ENCODE assay signal across 1 cellular context in genomic region chr20:31738729-31739549, GRCh38.
TF ChIP-seq lines count a peak whose summit lies in the region.

A gene with protein sequence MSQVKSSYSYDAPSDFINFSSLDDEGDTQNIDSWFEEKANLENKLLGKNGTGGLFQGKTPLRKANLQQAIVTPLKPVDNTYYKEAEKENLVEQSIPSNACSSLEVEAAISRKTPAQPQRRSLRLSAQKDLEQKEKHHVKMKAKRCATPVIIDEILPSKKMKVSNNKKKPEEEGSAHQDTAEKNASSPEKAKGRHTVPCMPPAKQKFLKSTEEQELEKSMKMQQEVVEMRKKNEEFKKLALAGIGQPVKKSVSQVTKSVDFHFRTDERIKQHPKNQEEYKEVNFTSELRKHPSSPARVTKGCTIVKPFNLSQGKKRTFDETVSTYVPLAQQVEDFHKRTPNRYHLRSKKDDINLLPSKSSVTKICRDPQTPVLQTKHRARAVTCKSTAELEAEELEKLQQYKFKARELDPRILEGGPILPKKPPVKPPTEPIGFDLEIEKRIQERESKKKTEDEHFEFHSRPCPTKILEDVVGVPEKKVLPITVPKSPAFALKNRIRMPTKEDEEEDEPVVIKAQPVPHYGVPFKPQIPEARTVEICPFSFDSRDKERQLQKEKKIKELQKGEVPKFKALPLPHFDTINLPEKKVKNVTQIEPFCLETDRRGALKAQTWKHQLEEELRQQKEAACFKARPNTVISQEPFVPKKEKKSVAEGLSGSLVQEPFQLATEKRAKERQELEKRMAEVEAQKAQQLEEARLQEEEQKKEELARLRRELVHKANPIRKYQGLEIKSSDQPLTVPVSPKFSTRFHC (plus strand): TSS chr20:31739290. CDS start chr20:31757477, 18,187 bp downstream.

TF ChIP-seq in HepG2, 621 proteins besides CTCF, POLR2A, EP300 and RAD21 (continued from another document and continues in another):
- no peak for TF ChIP-seq ZNF318 (CRISPR knock-in tag; IDR thresholded peaks at IDR 0.05)
- TF ChIP-seq NKX3-1 (CRISPR knock-in tag; IDR thresholded peaks at IDR 0.05): peak; percentile 94
- TF ChIP-seq, protein P1, sequence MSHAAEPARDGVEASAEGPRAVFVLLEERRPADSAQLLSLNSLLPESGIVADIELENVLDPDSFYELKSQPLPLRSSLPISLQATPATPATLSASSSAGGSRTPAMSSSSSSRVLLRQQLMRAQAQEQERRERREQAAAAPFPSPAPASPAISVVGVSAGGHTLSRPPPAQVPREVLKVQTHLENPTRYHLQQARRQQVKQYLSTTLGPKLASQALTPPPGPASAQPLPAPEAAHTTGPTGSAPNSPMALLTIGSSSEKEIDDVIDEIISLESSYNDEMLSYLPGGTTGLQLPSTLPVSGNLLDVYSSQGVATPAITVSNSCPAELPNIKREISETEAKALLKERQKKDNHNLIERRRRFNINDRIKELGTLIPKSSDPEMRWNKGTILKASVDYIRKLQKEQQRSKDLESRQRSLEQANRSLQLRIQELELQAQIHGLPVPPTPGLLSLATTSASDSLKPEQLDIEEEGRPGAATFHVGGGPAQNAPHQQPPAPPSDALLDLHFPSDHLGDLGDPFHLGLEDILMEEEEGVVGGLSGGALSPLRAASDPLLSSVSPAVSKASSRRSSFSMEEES (CRISPR knock-in tag; IDR thresholded peaks at IDR 0.05): no peak
- TF ChIP-seq, protein P2, sequence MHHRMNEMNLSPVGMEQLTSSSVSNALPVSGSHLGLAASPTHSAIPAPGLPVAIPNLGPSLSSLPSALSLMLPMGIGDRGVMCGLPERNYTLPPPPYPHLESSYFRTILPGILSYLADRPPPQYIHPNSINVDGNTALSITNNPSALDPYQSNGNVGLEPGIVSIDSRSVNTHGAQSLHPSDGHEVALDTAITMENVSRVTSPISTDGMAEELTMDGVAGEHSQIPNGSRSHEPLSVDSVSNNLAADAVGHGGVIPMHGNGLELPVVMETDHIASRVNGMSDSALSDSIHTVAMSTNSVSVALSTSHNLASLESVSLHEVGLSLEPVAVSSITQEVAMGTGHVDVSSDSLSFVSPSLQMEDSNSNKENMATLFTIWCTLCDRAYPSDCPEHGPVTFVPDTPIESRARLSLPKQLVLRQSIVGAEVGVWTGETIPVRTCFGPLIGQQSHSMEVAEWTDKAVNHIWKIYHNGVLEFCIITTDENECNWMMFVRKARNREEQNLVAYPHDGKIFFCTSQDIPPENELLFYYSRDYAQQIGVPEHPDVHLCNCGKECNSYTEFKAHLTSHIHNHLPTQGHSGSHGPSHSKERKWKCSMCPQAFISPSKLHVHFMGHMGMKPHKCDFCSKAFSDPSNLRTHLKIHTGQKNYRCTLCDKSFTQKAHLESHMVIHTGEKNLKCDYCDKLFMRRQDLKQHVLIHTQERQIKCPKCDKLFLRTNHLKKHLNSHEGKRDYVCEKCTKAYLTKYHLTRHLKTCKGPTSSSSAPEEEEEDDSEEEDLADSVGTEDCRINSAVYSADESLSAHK (CRISPR knock-in tag; IDR thresholded peaks at IDR 0.05; ENCODE audit: borderline replicate concordance): 0 out of 2 replicates have a peak, but pooled peaks have one; percentile 77
- TF ChIP-seq, protein P3, sequence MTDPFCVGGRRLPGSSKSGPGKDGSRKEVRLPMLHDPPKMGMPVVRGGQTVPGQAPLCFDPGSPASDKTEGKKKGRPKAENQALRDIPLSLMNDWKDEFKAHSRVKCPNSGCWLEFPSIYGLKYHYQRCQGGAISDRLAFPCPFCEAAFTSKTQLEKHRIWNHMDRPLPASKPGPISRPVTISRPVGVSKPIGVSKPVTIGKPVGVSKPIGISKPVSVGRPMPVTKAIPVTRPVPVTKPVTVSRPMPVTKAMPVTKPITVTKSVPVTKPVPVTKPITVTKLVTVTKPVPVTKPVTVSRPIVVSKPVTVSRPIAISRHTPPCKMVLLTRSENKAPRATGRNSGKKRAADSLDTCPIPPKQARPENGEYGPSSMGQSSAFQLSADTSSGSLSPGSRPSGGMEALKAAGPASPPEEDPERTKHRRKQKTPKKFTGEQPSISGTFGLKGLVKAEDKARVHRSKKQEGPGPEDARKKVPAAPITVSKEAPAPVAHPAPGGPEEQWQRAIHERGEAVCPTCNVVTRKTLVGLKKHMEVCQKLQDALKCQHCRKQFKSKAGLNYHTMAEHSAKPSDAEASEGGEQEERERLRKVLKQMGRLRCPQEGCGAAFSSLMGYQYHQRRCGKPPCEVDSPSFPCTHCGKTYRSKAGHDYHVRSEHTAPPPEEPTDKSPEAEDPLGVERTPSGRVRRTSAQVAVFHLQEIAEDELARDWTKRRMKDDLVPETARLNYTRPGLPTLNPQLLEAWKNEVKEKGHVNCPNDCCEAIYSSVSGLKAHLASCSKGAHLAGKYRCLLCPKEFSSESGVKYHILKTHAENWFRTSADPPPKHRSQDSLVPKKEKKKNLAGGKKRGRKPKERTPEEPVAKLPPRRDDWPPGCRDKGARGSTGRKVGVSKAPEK (CRISPR knock-in tag; IDR thresholded peaks at IDR 0.05; ENCODE audit: borderline replicate concordance): peak; percentile 24; the same call in 1 of the 2 replicates
- TF ChIP-seq GATA4 (IDR thresholded peaks at IDR 0.05; ENCODE audit: borderline replicate concordance, low read depth): 0 out of 2 replicates have a peak, but pooled peaks have one; percentile 35
- TF ChIP-seq, protein P4, sequence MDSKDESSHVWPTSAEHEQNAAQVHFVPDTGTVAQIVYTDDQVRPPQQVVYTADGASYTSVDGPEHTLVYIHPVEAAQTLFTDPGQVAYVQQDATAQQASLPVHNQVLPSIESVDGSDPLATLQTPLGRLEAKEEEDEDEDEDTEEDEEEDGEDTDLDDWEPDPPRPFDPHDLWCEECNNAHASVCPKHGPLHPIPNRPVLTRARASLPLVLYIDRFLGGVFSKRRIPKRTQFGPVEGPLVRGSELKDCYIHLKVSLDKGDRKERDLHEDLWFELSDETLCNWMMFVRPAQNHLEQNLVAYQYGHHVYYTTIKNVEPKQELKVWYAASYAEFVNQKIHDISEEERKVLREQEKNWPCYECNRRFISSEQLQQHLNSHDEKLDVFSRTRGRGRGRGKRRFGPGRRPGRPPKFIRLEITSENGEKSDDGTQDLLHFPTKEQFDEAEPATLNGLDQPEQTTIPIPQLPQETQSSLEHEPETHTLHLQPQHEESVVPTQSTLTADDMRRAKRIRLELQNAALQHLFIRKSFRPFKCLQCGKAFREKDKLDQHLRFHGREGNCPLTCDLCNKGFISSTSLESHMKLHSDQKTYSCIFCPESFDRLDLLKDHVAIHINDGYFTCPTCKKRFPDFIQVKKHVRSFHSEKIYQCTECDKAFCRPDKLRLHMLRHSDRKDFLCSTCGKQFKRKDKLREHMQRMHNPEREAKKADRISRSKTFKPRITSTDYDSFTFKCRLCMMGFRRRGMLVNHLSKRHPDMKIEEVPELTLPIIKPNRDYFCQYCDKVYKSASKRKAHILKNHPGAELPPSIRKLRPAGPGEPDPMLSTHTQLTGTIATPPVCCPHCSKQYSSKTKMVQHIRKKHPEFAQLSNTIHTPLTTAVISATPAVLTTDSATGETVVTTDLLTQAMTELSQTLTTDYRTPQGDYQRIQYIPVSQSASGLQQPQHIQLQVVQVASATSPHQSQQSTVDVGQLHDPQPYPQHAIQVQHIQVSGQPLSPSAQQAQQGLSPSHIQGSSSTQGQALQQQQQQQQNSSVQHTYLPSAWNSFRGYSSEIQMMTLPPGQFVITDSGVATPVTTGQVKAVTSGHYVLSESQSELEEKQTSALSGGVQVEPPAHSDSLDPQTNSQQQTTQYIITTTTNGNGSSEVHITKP (CRISPR knock-in tag; IDR thresholded peaks at IDR 0.05; ENCODE audit: low read depth): peak; percentile 97
- TF ChIP-seq CBFB (CRISPR knock-in tag; IDR thresholded peaks at IDR 0.05): peak; percentile 86; the same call in 1 of the 2 replicates
- 0 out of 2 replicates have a peak, but pooled peaks have one; percentile 60 for TF ChIP-seq SNAPC4 (CRISPR knock-in tag; IDR thresholded peaks at IDR 0.05)
- peak; percentile 49; the same call in 1 of the 2 replicates for TF ChIP-seq MTF1 (CRISPR knock-in tag; IDR thresholded peaks at IDR 0.05)
- peak; percentile 89 for TF ChIP-seq HES4 (CRISPR knock-in tag; IDR thresholded peaks at IDR 0.05; ENCODE audit: borderline replicate concordance)
- TF ChIP-seq, protein P5, sequence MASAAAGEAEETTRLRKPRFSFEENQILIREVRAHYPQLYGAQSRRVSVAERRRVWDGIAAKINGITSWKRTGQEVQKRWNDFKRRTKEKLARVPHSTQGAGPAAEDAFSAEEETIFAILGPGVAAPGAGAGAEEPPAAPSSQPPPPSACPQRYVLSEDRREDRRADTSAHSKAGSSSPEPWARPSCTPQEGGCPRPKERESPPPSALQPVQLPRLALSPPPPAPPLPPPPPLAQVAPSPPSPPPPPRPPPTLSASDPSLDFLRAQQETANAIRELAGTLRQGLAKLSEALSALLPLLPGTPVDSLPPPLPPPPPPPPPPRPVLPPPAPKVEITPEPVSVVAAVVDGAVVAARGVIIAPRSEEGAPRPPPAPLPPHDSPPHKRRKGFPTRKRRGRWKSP (CRISPR knock-in tag; IDR thresholded peaks at IDR 0.05): peak; percentile 95
- peak; percentile 16 for TF ChIP-seq YY1 (IDR thresholded peaks at IDR 0.05; ENCODE audit: insufficient read depth, insufficient replicate concordance, low read depth, low read length)
- peak; percentile 90; the same call in 1 of the 2 replicates for TF ChIP-seq ZSCAN30 (CRISPR knock-in tag; IDR thresholded peaks at IDR 0.05)
- TF ChIP-seq KAT8 (CRISPR knock-in tag; IDR thresholded peaks at IDR 0.05): peak; percentile 85
- TF ChIP-seq ZNF383 (CRISPR knock-in tag; IDR thresholded peaks at IDR 0.05; ENCODE audit: borderline replicate concordance): peak; percentile 95; the same call in 1 of the 2 replicates
- no peak for TF ChIP-seq DPF2 (CRISPR knock-in tag; IDR thresholded peaks at IDR 0.05; ENCODE audit: borderline replicate concordance, low read depth)
